Comparison of ENCODE assay signal across 1 cellular context in the genomic region with DNA sequence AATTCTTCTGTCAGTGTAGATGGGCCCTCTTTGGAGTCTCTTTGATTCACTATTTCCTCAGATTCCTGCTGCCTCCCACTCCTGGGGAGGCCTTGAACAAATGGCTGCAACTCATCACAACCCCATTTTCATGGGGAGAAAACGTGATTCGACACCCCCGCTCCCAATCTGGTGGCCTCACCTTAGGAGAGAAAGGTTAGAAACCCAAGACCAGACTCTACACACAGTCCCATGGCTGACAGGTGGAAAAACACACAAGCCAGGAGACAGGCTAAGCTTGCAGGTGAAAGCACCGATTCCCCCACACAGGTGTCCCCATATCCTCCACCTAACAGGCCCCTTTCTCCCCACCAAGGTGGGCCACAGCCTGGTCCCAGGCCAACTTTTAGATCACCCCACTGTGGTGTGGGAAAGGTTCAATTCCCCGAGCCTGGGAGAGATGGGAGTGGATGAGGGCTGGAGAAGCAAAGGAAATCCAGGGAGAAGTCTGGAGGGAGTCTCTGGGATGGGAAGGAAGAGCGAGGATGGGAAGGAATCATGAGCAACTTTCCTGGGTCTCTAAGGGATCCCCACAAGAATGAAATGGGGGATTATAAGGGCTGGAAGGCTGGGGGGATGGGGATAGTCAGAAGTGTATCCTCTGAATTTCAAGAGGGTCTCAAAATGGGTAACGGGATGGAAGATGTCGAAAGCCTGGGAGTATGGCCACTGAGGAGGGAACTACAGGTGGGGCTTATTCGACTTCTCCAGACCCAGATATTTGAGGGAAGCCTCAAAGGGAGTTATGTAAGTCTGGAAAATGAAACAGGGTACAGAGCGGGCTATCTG.
TF ChIP-seq lines count a peak whose summit lies in the region.

No MANE protein-coding gene starts in this region.

TF ChIP-seq in IMR-90, 13 proteins besides CTCF, POLR2A, EP300 and RAD21 (continued from another document):
- TF ChIP-seq CHD1 (IDR thresholded peaks at IDR 0.05; ENCODE audit: low read depth, low read length) (no peak), CEBPB (IDR thresholded peaks at IDR 0.05; ENCODE audit: low read depth, low read length) (no peak), SMC3 (IDR thresholded peaks at IDR 0.05; ENCODE audit: low read depth, low read length) (no peak), BHLHE40 (IDR thresholded peaks at IDR 0.05; ENCODE audit: low read depth, low read length) (no peak), RFX5 (IDR thresholded peaks at IDR 0.05; ENCODE audit: low read depth, low read length) (no peak)
TF ChIP-seq in IMR-90: peak in this region for 0.
